19 cellular contexts compared by ENCODE assay signal in the genomic region with DNA sequence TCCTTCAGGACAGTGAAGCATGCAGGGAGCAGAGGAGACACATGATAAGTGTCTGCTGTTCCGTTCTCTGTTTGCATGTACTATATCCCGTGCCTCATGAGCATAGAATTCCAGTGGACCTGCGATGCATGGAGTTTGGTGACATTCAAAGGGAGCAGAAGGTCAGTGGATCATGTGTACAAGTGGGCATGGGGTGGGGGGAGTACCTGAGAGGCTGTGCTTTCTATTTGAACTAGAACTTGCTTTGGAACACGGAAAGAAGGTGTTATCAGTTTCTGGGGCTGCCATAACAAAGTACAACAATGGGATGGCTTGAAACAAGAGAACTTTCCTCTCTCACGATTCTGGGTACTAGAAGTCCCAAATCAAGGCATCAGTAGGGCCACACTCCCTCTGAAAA. TPM values are rescaled to one million over a fixed set of nuclear protein-coding genes. Genes with fewer than 3 reads are reported as not detected.
A peak's percentile ranks its signal among the peaks of the same experiment; 100 is the strongest.
DNase-seq lines count a peak whose midpoint lies in the region; ATAC-seq, FAIRE-seq and TF ChIP-seq lines count a peak whose summit lies in the region.
"Had no signal": no experiment of that assay in that cellular context is flagged by ENCODE, and none has a peak within 500 bp of the region (broad histone marks: within the 10 kb centered on the region; RNA-seq: fewer than 3 reads in every experiment).

No MANE protein-coding gene starts in this region.

- in situ Hi-C loops in Panc1 (cut with HindIII; ENCODE audit: low pct_unique_long_range_greater_than_20kb, low sequenced_read_pairs), result loop anchor here (10.0 kb wide), 1 partner anchor 93 kb away; a partner anchor contains a TSS

- TF ChIP-seq EP300 in stomach (IDR thresholded peaks at IDR 0.05), result no peak

- H3K27ac ChIP-seq in GM23338 (ENCODE audit: low read depth), result no peak overlapping the region
- H3K27ac ChIP-seq in Panc1 (ENCODE audit: low read length), result peak overlapping the region; percentile 98
- H3K27ac ChIP-seq in stomach, result peak overlapping the region in 4 of 5 donors; percentile 3 to 47 (median 41)
- no peak overlapping the region for H3K27ac ChIP-seq in pancreas
- H3K27ac ChIP-seq: SJSA1 had no signal

- H3K9me3 ChIP-seq in Panc1 (ENCODE audit: control insufficient read depth, insufficient read depth, low read depth, low read length) (no peaks in the 10 kb centered on the region), stomach (no peaks in the 10 kb centered on the region), pancreas (no peaks in the 10 kb centered on the region)
- H3K9me3 ChIP-seq: BLaER1 treated with 17β-estradiol and CSF1 and Interleukin-3, amounts not matched to agents 10 nM and 100 nM; SJSA1 had no signal

- no peaks in the 10 kb centered on the region; the same call in 2 of the 3 replicates for H3K36me3 Mint-ChIP-seq in GM23338 (ENCODE audit: low read depth)
- H3K36me3 Mint-ChIP-seq: CD8-positive, alpha-beta T cell had no signal

- no peaks in the 10 kb centered on the region; the same call in 2 of the 3 replicates for H3K9me3 Mint-ChIP-seq in GM23338
- H3K9me3 Mint-ChIP-seq: CD8-positive, alpha-beta T cell had no signal

- peak overlapping the region; percentile 6 for H2AFZ ChIP-seq in GM23338

- no peak for TF ChIP-seq POLR2A in stomach (IDR thresholded peaks at IDR 0.05)

- no peaks in the 10 kb centered on the region for H4K20me1 ChIP-seq in GM23338 (replicated peaks; ENCODE audit: insufficient read depth)
- H4K20me1 ChIP-seq: BLaER1 treated with 17β-estradiol and CSF1 and Interleukin-3, amounts not matched to agents 10 nM and 100 nM had no signal

- no peaks in the 10 kb centered on the region for H3F3A ChIP-seq in GM23338 (replicated peaks; ENCODE audit: low read depth)

- no peaks in the 10 kb centered on the region for H3K27me3 ChIP-seq in GM23338 (ENCODE audit: insufficient read depth)
- H3K27me3 ChIP-seq in Panc1 (ENCODE audit: control insufficient read depth, insufficient read depth, low read length), result no peaks in the 10 kb centered on the region
- peaks cover 0 to 17% (median 2%) of the 10 kb centered on the region in 3 donors for H3K27me3 ChIP-seq in stomach
- H3K27me3 ChIP-seq in pancreas, result peaks cover 0 to 10% (median 2%) of the 10 kb centered on the region in 4 donors
- H3K27me3 ChIP-seq: SJSA1 had no signal

- H3K36me3 ChIP-seq in GM23338 (ENCODE audit: insufficient read depth) (no peaks in the 10 kb centered on the region), Panc1 (ENCODE audit: control insufficient read depth, insufficient read depth, low read length) (no peaks in the 10 kb centered on the region), stomach (no peaks in the 10 kb centered on the region), pancreas (no peaks in the 10 kb centered on the region)
- H3K36me3 ChIP-seq: BLaER1 treated with 17β-estradiol and CSF1 and Interleukin-3, amounts not matched to agents 10 nM and 100 nM; SJSA1 had no signal

- DNase-seq in GM23338 (ENCODE audit: low spot score) (no peak), Panc1 (ENCODE audit: low read depth, low spot score) (no peak), left kidney (ENCODE audit: low read depth, low spot score) (peak; percentile 89), stomach (peak; percentile 38), pancreas (no peak), RCC 7860 (ENCODE audit: low spot score) (no peak), EL (no peak)
- DNase-seq: CD8-positive, alpha-beta T cell; NCI-H1105; NCI-H2081 treated with DMSO at 0.1 percent for 48 hours; NCI-H2227 treated with DMSO at 0.1 percent for 48 hours; NCI-H510A treated with DMSO at 0.1 percent for 48 hours; NCI-H774; OCI-M1 had no signal

- H3K79me2 ChIP-seq in GM23338 (replicated peaks; ENCODE audit: insufficient read depth), result no peaks in the 10 kb centered on the region

- no peak overlapping the region for H3K4me2 ChIP-seq in GM23338

- POLR2A ChIA-PET in Panc1 (lab: Charles Lee), result no interaction called here

- H3K4me3 Mint-ChIP-seq in GM23338, result no peak overlapping the region
- H3K4me3 Mint-ChIP-seq: CD8-positive, alpha-beta T cell had no signal

- no TSS peak for BruUV-seq in Panc1 (replicated peaks; lab: Mats Ljungman, UMichigan)

- H3K27me3 Mint-ChIP-seq in GM23338 (ENCODE audit: insufficient read depth, low read depth, poor library complexity), result peaks cover 4% of the 10 kb centered on the region

- ATAC-seq in GM23338, result no peak
- no peak for ATAC-seq in Panc1
- no peak for ATAC-seq in pancreas
- no peak for ATAC-seq in GM19397 (IDR thresholded peaks at IDR 0.05; ENCODE audit: unreplicated experiment)
- ATAC-seq: CD8-positive, alpha-beta T cell had no signal

- CTCF ChIA-PET in Panc1 (lab: Charles Lee), result no interaction called here

- 25 to 56% (median 48%) methylated on average over 5 of the region's 5 CpGs for WGBS in stomach, 5 donors
- WGBS in pancreas, 2 donors, result 57 to 66% methylated on average over 5 of the region's 5 CpGs

- no peak overlapping the region for H3K27ac Mint-ChIP-seq in GM23338
- H3K27ac Mint-ChIP-seq: CD8-positive, alpha-beta T cell had no signal

- TF ChIP-seq CTCF in GM23338 (conservative IDR thresholded peaks at IDR 0.05; ENCODE audit: low read depth in 2 of 2), result no peak
- TF ChIP-seq CTCF in Panc1 (IDR thresholded peaks at IDR 0.05), result no peak
- no peak for TF ChIP-seq CTCF in stomach (IDR thresholded peaks at IDR 0.05)
- no peak for TF ChIP-seq CTCF in pancreas (IDR thresholded peaks at IDR 0.05)

- H3K4me1 Mint-ChIP-seq in GM23338, result peaks cover 45% of the 10 kb centered on the region

- H3K4me1 ChIP-seq in GM23338 (ENCODE audit: insufficient read depth) (peaks cover 32% of the 10 kb centered on the region), Panc1 (ENCODE audit: control insufficient read depth, insufficient read depth, low read length) (peaks cover 41% of the 10 kb centered on the region), stomach (peaks cover 5 to 35% (median 8%) of the 10 kb centered on the region in 4 donors), pancreas (peaks cover 0 to 3% (median 0%) of the 10 kb centered on the region in 3 donors)

- FAIRE-seq in pancreas (lab: Jason Lieb, UNC) (no peak), RCC 7860 (lab: Jason Lieb, UNC) (no peak)
- FAIRE-seq: D721Med, HTR-8/SVneo had no signal

- H3K9me2 ChIP-seq in GM23338 (ENCODE audit: insufficient read depth), result no peaks in the 10 kb centered on the region

- intact Hi-C loops in Panc1 (cut with micrococcal nuclease; ENCODE audit: unreplicated experiment), result no loop called here
- intact Hi-C loops in stomach (cut with DNase I; ENCODE audit: low total_unique reads), result no loop called here
- intact Hi-C loops in pancreas (cut with DNase I), result no loop called here

- H3K4me3 ChIP-seq in GM23338, result no peak overlapping the region
- no peak overlapping the region for H3K4me3 ChIP-seq in Panc1 (ENCODE audit: low read depth in 2 of 2, low read length in 2 of 2)
- no peak overlapping the region for H3K4me3 ChIP-seq in stomach
- no peak overlapping the region for H3K4me3 ChIP-seq in pancreas
- H3K4me3 ChIP-seq: BLaER1 treated with 17β-estradiol and CSF1 and Interleukin-3, amounts not matched to agents 10 nM and 100 nM; SJSA1 had no signal

TF ChIP-seq in GM23338, 12 proteins besides CTCF, POLR2A, EP300 and RAD21 (continues in another document):
- TF ChIP-seq JUNB (IDR thresholded peaks at IDR 0.05; ENCODE audit: unreplicated experiment) (no peak), EZH2phosphoT487 (IDR thresholded peaks at IDR 0.05; ENCODE audit: unreplicated experiment) (no peak)

RNA-seq across cellular contexts. Expression of a gene that starts 5.1 kb away (rescaled TPM):
- total RNA-seq in GM23338 (2014; rRNA removed; shearing (Covaris generic)), result 22.1 and 29.2 TPM in 2 replicates
- polyA plus RNA-seq in GM23338 (2016; fragmentation: Nextera tagmentation; extraction: Ambion mirVana) (27.0 and 28.4 TPM in 2 replicates), stomach (1 to 10 TPM; 2.4 to 4.5 (median 2.6) TPM), pancreas (under 1 TPM; 0.08 to 0.16 TPM)
- total RNA-seq in Panc1 (2021; ENCODE audit: unreplicated experiment) (35.0 TPM), stomach (100 to 1,000 TPM in 1 of 5 donors, 1 to 10 TPM in 4; 1.4 to 104 (median 4.5) TPM), pancreas (under 1 TPM; 0.06 to 0.58 (median 0.17) TPM)
- 65.1 TPM for polyA plus RNA-seq in Panc1 (2012; ENCODE audit: insufficient read length)
- total RNA-seq: CD8-positive, alpha-beta T cell had no signal

RNA-seq across cellular contexts. Expression of a gene that starts 53.0 kb away (rescaled TPM):
- total RNA-seq in GM23338 (2014; rRNA removed; shearing (Covaris generic)), result 0.27 and 0.56 TPM in 2 replicates
- polyA plus RNA-seq in GM23338 (2016; fragmentation: Nextera tagmentation; extraction: Ambion mirVana) (0.61 and 0.92 TPM in 2 replicates), stomach (1 to 10 TPM in 1 of 3 donors, under 1 TPM in 2; 0.53 to 1.7 (median 0.61) TPM), pancreas (under 1 TPM; 0.27 to 0.38 TPM)
- total RNA-seq in Panc1 (2021; ENCODE audit: unreplicated experiment) (0.44 TPM), stomach (1 to 10 TPM in 2 of 5 donors, under 1 TPM in 1, not detected in 2; 0.45 to 4.0 (median 2.6) TPM), pancreas (under 1 TPM in 4 of 6 donors, not detected in 2; 0.09 to 0.41 (median 0.19) TPM)
- polyA plus RNA-seq in Panc1 (2012; ENCODE audit: insufficient read length), result not detected
- total RNA-seq: CD8-positive, alpha-beta T cell had no signal

Comparison
In these comparisons a context has a peak if more than half of its experiments do, and no peak if none do; other contexts are left out.
1. DNase-seq: peak in left kidney (single experiment) and stomach (single experiment); none in GM23338 (single experiment), Panc1 (single experiment), pancreas (0 of 6), RCC 7860 (single experiment) and EL (single experiment).
2. H3K27ac ChIP-seq: peak in Panc1 (single experiment) and stomach (4 of 5); none in GM23338 (single experiment) and pancreas (0 of 4).